Comparison of ENCODE assay signal across 12 cellular contexts in the genomic region with DNA sequence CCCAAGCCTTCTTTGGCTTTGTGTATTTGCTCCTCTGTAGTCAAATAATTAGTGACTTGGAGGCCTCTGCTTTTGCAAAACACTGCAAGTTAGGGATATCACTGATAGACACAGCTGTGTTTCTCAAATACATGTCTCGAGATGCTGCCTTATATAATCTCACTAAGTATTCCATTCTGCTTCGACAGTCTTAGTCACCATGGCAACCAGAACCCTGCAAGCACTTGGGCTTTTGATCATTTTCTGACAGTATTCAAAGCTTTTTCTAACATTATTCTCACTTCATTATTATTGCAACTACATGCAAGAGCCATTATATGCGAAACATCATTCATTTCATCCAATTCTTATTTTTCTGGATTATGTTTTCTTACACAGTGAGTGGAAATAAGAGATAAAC.
"Had no signal": no experiment of that assay in that cellular context is flagged by ENCODE, and none has a peak within 500 bp of the region (broad histone marks: within the 10 kb centered on the region; RNA-seq: fewer than 3 reads in every experiment).

No MANE protein-coding gene starts in this region.

- H3K27ac ChIP-seq: esophagus squamous epithelium, foreskin keratinocyte, heart left ventricle, left lung, parathyroid adenoma, tibial artery, vagina had no signal

- H3K4me3 ChIP-seq: esophagus squamous epithelium, heart left ventricle, left lung, smooth muscle cell, tibial artery, vagina had no signal

- H3K27me3 ChIP-seq: esophagus squamous epithelium, foreskin keratinocyte, heart left ventricle, left lung, tibial artery, vagina had no signal

- H3K4me1 ChIP-seq: esophagus squamous epithelium, heart left ventricle, left lung, parathyroid adenoma, tibial artery, vagina had no signal

- H3K9ac ChIP-seq: parathyroid adenoma had no signal

- DNase-seq: activated CD4-positive, alpha-beta T cell treated with anti-CD3 and anti-CD28 coated beads for 48 hours; activated naive CD4-positive, alpha-beta T cell treated with anti-CD3 and anti-CD28 coated beads for 36 hours; esophagus squamous epithelium; heart left ventricle; left lung; right cardiac atrium; tibial artery had no signal

- ATAC-seq: foreskin keratinocyte, heart left ventricle, left lung, right cardiac atrium, WTC11 had no signal

- H3K79me2 ChIP-seq: parathyroid adenoma had no signal

- H3K9me3 ChIP-seq: esophagus squamous epithelium, heart left ventricle, left lung, tibial artery, vagina had no signal

- H2AFZ ChIP-seq: parathyroid adenoma had no signal

- H3K4me2 ChIP-seq: smooth muscle cell had no signal

- H3K36me3 ChIP-seq: left lung, vagina had no signal
